In genomic region chr20:62683660-62684322, GRCh38 we compare ENCODE assay signal across 1 cellular context. TPM values are rescaled to one million over a fixed set of nuclear protein-coding genes. Genes with fewer than 3 reads are reported as not detected.
"Had no signal": no experiment of that assay in that cellular context is flagged by ENCODE, and none has a peak within 500 bp of the region (broad histone marks: within the 10 kb centered on the region; RNA-seq: fewer than 3 reads in every experiment).

No MANE protein-coding gene starts in this region.

RNA-seq across cellular contexts. Expression of gene NTSR1, which starts 24.8 kb away (rescaled TPM):
- total RNA-seq: GM23248 had no signal
- polyA plus RNA-seq: GM23248 had no signal
